ENCODE assay signal across 27 cellular contexts in the genomic region with DNA sequence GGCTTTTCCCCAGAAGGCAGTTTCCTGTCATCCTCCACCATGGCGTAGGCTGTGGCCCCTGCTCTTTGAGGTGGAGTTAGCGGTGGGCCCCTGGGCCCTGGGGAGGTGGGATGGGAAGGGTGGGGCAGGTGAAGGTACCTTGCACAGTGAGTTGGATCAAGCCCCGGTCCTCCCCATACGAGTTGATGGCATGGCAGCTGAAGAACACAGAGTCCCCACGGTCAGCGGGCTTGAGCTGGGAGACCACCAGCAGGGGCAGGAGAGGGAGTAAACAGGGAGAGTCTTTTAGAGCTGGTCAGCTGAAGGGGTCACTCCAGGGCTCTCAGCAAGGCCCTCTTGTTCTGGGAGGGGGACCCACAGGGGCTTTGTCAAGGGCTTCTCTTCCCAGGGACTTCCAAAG.
"Had no signal": no experiment of that assay in that cellular context is flagged by ENCODE, and none has a peak within 500 bp of the region (broad histone marks: within the 10 kb centered on the region; RNA-seq: fewer than 3 reads in every experiment).

No MANE protein-coding gene starts in this region.

- H3K27ac ChIP-seq: coronary artery, epithelial cell of prostate, esophagus squamous epithelium, gastrocnemius medialis, heart right ventricle, left lung, lower lobe of right lung had no signal

- ATAC-seq: esophagus mucosa, gastrocnemius medialis, heart right ventricle, left cardiac atrium, left lung, left ventricle myocardium superior, lower lobe of right lung, mucosa of descending colon had no signal

- H3K4me3 Mint-ChIP-seq: mesothelial cell of epicardium had no signal

- H3K27ac Mint-ChIP-seq: mesothelial cell of epicardium had no signal

- DNase-seq: dermis blood vessel endothelial cell; dorsolateral prefrontal cortex; effector CD4-positive, alpha-beta T cell; effector memory CD4-positive, alpha-beta T cell; erythroblast; esophagus squamous epithelium; foreskin fibroblast; foreskin melanocyte; gastrocnemius medialis; glutamatergic neuron; head of caudate nucleus; heart right ventricle; hippocampal formation; left cardiac atrium; left ventricle myocardium superior; lower lobe of right lung; mesenchymal stem cell; mucosa of descending colon had no signal

- H3K9me3 Mint-ChIP-seq: mesothelial cell of epicardium had no signal

- H3K4me1 ChIP-seq: esophagus squamous epithelium, gastrocnemius medialis, heart right ventricle, left lung, lower lobe of right lung had no signal

- H3K27me3 ChIP-seq: dorsolateral prefrontal cortex, gastrocnemius medialis, left lung had no signal

- H3K36me3 ChIP-seq: esophagus squamous epithelium, gastrocnemius medialis, left lung, lower lobe of right lung had no signal

- H3K9me3 ChIP-seq: esophagus squamous epithelium, gastrocnemius medialis, heart right ventricle, left lung, lower lobe of right lung, mucosa of descending colon had no signal

- FAIRE-seq: colon, endometrium, islet of Langerhans, keratinocyte had no signal

- H3K4me3 ChIP-seq: coronary artery, dorsolateral prefrontal cortex, esophagus squamous epithelium, gastrocnemius medialis, heart right ventricle, left lung, lower lobe of right lung, mucosa of descending colon had no signal

- H3K36me3 Mint-ChIP-seq: mesothelial cell of epicardium had no signal
